ENCODE assay signal across 1 cellular context in the genomic region with DNA sequence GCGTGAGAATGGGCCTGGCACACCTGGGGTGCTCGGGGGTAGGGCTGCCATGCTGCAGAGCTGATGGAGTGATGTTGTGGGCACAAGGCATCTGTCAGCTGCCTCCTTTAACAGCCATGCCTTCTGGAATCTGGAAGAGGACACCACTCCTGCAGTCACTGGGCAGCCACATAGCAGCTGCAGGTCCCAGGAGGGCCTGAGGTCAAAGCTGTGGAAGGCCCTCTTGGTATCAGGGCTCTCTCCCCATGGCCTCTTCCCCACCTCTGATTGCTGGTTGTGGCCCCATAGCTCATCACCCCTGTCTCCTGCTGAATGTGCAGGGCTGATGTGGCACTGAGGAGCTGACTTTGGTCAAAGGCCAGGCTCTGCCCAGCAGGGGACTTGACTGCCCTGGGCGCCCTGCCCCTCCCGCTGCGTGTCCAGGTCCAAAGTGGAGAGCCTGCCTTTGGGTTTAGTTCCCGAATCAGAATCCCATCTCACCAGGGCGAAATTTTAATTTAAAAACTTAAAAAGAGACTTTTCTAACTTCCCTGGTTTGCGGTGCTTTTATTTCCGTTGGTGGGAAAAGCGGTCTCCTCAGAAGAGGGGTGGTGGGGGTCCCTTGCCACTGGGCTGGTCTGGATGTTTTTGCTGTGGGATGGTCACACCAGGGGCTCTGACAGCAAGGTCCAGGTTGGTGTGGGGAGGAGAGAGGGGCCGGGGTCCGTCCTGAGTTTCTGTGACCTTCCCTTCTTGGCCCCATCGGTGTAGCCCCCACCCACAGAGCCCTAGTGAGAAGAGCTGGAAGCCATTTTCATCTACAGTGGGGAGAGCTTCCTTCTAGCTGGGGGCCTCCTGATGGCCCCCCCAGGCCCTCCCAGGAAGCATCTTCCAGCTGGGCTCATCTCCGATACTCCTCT.
TF ChIP-seq lines count a peak whose summit lies in the region.

No MANE protein-coding gene starts in this region.

TF ChIP-seq in GM12878, 131 proteins besides CTCF, POLR2A, EP300 and RAD21 (continued from another document and continues in another):
- TF ChIP-seq, protein P1, sequence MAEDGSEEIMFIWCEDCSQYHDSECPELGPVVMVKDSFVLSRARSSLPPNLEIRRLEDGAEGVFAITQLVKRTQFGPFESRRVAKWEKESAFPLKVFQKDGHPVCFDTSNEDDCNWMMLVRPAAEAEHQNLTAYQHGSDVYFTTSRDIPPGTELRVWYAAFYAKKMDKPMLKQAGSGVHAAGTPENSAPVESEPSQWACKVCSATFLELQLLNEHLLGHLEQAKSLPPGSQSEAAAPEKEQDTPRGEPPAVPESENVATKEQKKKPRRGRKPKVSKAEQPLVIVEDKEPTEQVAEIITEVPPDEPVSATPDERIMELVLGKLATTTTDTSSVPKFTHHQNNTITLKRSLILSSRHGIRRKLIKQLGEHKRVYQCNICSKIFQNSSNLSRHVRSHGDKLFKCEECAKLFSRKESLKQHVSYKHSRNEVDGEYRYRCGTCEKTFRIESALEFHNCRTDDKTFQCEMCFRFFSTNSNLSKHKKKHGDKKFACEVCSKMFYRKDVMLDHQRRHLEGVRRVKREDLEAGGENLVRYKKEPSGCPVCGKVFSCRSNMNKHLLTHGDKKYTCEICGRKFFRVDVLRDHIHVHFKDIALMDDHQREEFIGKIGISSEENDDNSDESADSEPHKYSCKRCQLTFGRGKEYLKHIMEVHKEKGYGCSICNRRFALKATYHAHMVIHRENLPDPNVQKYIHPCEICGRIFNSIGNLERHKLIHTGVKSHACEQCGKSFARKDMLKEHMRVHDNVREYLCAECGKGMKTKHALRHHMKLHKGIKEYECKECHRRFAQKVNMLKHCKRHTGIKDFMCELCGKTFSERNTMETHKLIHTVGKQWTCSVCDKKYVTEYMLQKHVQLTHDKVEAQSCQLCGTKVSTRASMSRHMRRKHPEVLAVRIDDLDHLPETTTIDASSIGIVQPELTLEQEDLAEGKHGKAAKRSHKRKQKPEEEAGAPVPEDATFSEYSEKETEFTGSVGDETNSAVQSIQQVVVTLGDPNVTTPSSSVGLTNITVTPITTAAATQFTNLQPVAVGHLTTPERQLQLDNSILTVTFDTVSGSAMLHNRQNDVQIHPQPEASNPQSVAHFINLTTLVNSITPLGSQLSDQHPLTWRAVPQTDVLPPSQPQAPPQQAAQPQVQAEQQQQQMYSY (CRISPR knock-in tag; IDR thresholded peaks at IDR 0.05) = peak; percentile 13; the same call in 1 of the 2 replicates
- TF ChIP-seq, protein P2, sequence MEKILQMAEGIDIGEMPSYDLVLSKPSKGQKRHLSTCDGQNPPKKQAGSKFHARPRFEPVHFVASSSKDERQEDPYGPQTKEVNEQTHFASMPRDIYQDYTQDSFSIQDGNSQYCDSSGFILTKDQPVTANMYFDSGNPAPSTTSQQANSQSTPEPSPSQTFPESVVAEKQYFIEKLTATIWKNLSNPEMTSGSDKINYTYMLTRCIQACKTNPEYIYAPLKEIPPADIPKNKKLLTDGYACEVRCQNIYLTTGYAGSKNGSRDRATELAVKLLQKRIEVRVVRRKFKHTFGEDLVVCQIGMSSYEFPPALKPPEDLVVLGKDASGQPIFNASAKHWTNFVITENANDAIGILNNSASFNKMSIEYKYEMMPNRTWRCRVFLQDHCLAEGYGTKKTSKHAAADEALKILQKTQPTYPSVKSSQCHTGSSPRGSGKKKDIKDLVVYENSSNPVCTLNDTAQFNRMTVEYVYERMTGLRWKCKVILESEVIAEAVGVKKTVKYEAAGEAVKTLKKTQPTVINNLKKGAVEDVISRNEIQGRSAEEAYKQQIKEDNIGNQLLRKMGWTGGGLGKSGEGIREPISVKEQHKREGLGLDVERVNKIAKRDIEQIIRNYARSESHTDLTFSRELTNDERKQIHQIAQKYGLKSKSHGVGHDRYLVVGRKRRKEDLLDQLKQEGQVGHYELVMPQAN (conservative IDR thresholded peaks at IDR 0.05) = no peak
- no peak for TF ChIP-seq SREBF1 (IDR thresholded peaks at IDR 0.05; ENCODE audit: low read length)
- TF ChIP-seq KLF5 (IDR thresholded peaks at IDR 0.05; ENCODE audit: partially characterized antibody) = no peak
- 0 out of 2 replicates have a peak, but pooled peaks have one; percentile 12 for TF ChIP-seq CREM (IDR thresholded peaks at IDR 0.05; ENCODE audit: low read depth)
- TF ChIP-seq, protein P3, sequence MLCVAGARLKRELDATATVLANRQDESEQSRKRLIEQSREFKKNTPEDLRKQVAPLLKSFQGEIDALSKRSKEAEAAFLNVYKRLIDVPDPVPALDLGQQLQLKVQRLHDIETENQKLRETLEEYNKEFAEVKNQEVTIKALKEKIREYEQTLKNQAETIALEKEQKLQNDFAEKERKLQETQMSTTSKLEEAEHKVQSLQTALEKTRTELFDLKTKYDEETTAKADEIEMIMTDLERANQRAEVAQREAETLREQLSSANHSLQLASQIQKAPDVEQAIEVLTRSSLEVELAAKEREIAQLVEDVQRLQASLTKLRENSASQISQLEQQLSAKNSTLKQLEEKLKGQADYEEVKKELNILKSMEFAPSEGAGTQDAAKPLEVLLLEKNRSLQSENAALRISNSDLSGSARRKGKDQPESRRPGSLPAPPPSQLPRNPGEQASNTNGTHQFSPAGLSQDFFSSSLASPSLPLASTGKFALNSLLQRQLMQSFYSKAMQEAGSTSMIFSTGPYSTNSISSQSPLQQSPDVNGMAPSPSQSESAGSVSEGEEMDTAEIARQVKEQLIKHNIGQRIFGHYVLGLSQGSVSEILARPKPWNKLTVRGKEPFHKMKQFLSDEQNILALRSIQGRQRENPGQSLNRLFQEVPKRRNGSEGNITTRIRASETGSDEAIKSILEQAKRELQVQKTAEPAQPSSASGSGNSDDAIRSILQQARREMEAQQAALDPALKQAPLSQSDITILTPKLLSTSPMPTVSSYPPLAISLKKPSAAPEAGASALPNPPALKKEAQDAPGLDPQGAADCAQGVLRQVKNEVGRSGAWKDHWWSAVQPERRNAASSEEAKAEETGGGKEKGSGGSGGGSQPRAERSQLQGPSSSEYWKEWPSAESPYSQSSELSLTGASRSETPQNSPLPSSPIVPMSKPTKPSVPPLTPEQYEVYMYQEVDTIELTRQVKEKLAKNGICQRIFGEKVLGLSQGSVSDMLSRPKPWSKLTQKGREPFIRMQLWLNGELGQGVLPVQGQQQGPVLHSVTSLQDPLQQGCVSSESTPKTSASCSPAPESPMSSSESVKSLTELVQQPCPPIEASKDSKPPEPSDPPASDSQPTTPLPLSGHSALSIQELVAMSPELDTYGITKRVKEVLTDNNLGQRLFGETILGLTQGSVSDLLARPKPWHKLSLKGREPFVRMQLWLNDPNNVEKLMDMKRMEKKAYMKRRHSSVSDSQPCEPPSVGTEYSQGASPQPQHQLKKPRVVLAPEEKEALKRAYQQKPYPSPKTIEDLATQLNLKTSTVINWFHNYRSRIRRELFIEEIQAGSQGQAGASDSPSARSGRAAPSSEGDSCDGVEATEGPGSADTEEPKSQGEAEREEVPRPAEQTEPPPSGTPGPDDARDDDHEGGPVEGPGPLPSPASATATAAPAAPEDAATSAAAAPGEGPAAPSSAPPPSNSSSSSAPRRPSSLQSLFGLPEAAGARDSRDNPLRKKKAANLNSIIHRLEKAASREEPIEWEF (IDR thresholded peaks at IDR 0.05; ENCODE audit: insufficient replicate concordance, low read depth, low read length) = no peak
- TF ChIP-seq, protein P4, sequence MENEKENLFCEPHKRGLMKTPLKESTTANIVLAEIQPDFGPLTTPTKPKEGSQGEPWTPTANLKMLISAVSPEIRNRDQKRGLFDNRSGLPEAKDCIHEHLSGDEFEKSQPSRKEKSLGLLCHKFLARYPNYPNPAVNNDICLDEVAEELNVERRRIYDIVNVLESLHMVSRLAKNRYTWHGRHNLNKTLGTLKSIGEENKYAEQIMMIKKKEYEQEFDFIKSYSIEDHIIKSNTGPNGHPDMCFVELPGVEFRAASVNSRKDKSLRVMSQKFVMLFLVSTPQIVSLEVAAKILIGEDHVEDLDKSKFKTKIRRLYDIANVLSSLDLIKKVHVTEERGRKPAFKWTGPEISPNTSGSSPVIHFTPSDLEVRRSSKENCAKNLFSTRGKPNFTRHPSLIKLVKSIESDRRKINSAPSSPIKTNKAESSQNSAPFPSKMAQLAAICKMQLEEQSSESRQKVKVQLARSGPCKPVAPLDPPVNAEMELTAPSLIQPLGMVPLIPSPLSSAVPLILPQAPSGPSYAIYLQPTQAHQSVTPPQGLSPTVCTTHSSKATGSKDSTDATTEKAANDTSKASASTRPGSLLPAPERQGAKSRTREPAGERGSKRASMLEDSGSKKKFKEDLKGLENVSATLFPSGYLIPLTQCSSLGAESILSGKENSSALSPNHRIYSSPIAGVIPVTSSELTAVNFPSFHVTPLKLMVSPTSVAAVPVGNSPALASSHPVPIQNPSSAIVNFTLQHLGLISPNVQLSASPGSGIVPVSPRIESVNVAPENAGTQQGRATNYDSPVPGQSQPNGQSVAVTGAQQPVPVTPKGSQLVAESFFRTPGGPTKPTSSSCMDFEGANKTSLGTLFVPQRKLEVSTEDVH (IDR thresholded peaks at IDR 0.05; ENCODE audit: low read depth, partially characterized antibody) = no peak
- TF ChIP-seq CEBPB (IDR thresholded peaks at IDR 0.05; ENCODE audit: borderline replicate concordance in 1 of 2, low read depth in 2 of 2, low read length in 2 of 2) = no peak
- TF ChIP-seq NR2C2 (IDR thresholded peaks at IDR 0.05; ENCODE audit: borderline replicate concordance, control insufficient read depth, insufficient read length, low read depth) = no peak
- 0 out of 2 replicates have a peak, but pooled peaks have one; percentile 19 for TF ChIP-seq PAX5 (IDR thresholded peaks at IDR 0.05; ENCODE audit: borderline replicate concordance, low read depth, low read length)
- TF ChIP-seq HDAC6 (IDR thresholded peaks at IDR 0.05; ENCODE audit: unreplicated experiment) = no peak
- TF ChIP-seq TBL1XR1 (IDR thresholded peaks at IDR 0.05; ENCODE audit: low read depth, low read length) = no peak
- no peak for TF ChIP-seq JUND (IDR thresholded peaks at IDR 0.05; ENCODE audit: low read depth, low read length)
- no peak for TF ChIP-seq SPI1 (IDR thresholded peaks at IDR 0.05; ENCODE audit: borderline replicate concordance, insufficient read depth, low read depth, low read length)
- TF ChIP-seq ZNF24 (IDR thresholded peaks at IDR 0.05) = no peak
- TF ChIP-seq ESRRA (IDR thresholded peaks at IDR 0.05; ENCODE audit: low read length) = no peak
- TF ChIP-seq, protein P5, sequence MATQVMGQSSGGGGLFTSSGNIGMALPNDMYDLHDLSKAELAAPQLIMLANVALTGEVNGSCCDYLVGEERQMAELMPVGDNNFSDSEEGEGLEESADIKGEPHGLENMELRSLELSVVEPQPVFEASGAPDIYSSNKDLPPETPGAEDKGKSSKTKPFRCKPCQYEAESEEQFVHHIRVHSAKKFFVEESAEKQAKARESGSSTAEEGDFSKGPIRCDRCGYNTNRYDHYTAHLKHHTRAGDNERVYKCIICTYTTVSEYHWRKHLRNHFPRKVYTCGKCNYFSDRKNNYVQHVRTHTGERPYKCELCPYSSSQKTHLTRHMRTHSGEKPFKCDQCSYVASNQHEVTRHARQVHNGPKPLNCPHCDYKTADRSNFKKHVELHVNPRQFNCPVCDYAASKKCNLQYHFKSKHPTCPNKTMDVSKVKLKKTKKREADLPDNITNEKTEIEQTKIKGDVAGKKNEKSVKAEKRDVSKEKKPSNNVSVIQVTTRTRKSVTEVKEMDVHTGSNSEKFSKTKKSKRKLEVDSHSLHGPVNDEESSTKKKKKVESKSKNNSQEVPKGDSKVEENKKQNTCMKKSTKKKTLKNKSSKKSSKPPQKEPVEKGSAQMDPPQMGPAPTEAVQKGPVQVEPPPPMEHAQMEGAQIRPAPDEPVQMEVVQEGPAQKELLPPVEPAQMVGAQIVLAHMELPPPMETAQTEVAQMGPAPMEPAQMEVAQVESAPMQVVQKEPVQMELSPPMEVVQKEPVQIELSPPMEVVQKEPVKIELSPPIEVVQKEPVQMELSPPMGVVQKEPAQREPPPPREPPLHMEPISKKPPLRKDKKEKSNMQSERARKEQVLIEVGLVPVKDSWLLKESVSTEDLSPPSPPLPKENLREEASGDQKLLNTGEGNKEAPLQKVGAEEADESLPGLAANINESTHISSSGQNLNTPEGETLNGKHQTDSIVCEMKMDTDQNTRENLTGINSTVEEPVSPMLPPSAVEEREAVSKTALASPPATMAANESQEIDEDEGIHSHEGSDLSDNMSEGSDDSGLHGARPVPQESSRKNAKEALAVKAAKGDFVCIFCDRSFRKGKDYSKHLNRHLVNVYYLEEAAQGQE (IDR thresholded peaks at IDR 0.05; ENCODE audit: low read depth, low read length) = no peak
- TF ChIP-seq MXI1 (IDR thresholded peaks at IDR 0.05; ENCODE audit: low read depth, low read length) = peak; percentile 52; the same call in 1 of the 2 replicates
- TF ChIP-seq FOS (IDR thresholded peaks at IDR 0.05; ENCODE audit: borderline replicate concordance, extremely low read depth, insufficient read length) = no peak
- no peak for TF ChIP-seq SP1 (IDR thresholded peaks at IDR 0.05; ENCODE audit: low read depth, low read length)
- TF ChIP-seq CREB1 (IDR thresholded peaks at IDR 0.05; ENCODE audit: low read depth) = no peak
- TF ChIP-seq STAT3 (IDR thresholded peaks at IDR 0.05; ENCODE audit: low read depth, low read length) = no peak
- TF ChIP-seq MTA2 (IDR thresholded peaks at IDR 0.05; ENCODE audit: low read depth) = no peak
- TF ChIP-seq NFXL1 (IDR thresholded peaks at IDR 0.05; ENCODE audit: borderline replicate concordance) = no peak
- TF ChIP-seq, protein P6, sequence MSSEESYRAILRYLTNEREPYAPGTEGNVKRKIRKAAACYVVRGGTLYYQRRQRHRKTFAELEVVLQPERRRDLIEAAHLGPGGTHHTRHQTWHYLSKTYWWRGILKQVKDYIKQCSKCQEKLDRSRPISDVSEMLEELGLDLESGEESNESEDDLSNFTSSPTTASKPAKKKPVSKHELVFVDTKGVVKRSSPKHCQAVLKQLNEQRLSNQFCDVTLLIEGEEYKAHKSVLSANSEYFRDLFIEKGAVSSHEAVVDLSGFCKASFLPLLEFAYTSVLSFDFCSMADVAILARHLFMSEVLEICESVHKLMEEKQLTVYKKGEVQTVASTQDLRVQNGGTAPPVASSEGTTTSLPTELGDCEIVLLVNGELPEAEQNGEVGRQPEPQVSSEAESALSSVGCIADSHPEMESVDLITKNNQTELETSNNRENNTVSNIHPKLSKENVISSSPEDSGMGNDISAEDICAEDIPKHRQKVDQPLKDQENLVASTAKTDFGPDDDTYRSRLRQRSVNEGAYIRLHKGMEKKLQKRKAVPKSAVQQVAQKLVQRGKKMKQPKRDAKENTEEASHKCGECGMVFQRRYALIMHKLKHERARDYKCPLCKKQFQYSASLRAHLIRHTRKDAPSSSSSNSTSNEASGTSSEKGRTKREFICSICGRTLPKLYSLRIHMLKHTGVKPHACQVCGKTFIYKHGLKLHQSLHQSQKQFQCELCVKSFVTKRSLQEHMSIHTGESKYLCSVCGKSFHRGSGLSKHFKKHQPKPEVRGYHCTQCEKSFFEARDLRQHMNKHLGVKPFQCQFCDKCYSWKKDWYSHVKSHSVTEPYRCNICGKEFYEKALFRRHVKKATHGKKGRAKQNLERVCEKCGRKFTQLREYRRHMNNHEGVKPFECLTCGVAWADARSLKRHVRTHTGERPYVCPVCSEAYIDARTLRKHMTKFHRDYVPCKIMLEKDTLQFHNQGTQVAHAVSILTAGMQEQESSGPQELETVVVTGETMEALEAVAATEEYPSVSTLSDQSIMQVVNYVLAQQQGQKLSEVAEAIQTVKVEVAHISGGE (CRISPR knock-in tag; IDR thresholded peaks at IDR 0.05) = no peak
- no peak for TF ChIP-seq NFIC (IDR thresholded peaks at IDR 0.05; ENCODE audit: low read depth, low read length)
- no peak for TF ChIP-seq MYB (IDR thresholded peaks at IDR 0.05; ENCODE audit: borderline replicate concordance, low read depth, low read length)
- no peak for TF ChIP-seq KAT2A (conservative IDR thresholded peaks at IDR 0.05; ENCODE audit: control insufficient read depth, low read depth, low read length)
